Comparison of ENCODE assay signal across 1 cellular context in the genomic region with DNA sequence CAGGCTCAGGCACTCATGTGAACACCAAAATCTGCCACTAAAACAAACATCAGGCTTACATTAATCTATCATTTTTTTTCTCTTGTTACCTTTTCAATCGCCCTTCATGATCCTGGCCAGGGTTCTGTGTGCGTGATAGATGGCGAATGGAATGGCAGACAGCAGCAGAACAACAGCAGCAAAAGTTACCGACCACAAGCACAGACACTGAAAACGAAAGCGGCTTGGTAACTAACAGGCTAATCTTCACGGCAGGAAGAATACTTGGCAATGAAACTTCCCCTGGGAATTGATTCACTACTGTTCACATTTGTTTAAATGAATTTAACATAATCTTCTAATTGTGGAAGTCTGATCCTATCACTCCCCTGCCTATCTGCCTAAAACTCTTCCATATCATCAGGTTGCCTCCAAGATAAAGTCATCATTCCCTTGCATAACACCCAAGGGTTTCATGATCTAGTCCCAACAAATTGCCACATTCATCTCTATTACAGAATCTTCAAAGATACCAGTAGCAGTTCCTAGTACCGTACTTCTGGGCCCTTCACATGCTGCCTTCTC.
TF ChIP-seq lines count a peak whose summit lies in the region.

No MANE protein-coding gene starts in this region.

TF ChIP-seq in GM23338, 12 proteins besides CTCF, POLR2A, EP300 and RAD21:
- TF ChIP-seq, protein P1, sequence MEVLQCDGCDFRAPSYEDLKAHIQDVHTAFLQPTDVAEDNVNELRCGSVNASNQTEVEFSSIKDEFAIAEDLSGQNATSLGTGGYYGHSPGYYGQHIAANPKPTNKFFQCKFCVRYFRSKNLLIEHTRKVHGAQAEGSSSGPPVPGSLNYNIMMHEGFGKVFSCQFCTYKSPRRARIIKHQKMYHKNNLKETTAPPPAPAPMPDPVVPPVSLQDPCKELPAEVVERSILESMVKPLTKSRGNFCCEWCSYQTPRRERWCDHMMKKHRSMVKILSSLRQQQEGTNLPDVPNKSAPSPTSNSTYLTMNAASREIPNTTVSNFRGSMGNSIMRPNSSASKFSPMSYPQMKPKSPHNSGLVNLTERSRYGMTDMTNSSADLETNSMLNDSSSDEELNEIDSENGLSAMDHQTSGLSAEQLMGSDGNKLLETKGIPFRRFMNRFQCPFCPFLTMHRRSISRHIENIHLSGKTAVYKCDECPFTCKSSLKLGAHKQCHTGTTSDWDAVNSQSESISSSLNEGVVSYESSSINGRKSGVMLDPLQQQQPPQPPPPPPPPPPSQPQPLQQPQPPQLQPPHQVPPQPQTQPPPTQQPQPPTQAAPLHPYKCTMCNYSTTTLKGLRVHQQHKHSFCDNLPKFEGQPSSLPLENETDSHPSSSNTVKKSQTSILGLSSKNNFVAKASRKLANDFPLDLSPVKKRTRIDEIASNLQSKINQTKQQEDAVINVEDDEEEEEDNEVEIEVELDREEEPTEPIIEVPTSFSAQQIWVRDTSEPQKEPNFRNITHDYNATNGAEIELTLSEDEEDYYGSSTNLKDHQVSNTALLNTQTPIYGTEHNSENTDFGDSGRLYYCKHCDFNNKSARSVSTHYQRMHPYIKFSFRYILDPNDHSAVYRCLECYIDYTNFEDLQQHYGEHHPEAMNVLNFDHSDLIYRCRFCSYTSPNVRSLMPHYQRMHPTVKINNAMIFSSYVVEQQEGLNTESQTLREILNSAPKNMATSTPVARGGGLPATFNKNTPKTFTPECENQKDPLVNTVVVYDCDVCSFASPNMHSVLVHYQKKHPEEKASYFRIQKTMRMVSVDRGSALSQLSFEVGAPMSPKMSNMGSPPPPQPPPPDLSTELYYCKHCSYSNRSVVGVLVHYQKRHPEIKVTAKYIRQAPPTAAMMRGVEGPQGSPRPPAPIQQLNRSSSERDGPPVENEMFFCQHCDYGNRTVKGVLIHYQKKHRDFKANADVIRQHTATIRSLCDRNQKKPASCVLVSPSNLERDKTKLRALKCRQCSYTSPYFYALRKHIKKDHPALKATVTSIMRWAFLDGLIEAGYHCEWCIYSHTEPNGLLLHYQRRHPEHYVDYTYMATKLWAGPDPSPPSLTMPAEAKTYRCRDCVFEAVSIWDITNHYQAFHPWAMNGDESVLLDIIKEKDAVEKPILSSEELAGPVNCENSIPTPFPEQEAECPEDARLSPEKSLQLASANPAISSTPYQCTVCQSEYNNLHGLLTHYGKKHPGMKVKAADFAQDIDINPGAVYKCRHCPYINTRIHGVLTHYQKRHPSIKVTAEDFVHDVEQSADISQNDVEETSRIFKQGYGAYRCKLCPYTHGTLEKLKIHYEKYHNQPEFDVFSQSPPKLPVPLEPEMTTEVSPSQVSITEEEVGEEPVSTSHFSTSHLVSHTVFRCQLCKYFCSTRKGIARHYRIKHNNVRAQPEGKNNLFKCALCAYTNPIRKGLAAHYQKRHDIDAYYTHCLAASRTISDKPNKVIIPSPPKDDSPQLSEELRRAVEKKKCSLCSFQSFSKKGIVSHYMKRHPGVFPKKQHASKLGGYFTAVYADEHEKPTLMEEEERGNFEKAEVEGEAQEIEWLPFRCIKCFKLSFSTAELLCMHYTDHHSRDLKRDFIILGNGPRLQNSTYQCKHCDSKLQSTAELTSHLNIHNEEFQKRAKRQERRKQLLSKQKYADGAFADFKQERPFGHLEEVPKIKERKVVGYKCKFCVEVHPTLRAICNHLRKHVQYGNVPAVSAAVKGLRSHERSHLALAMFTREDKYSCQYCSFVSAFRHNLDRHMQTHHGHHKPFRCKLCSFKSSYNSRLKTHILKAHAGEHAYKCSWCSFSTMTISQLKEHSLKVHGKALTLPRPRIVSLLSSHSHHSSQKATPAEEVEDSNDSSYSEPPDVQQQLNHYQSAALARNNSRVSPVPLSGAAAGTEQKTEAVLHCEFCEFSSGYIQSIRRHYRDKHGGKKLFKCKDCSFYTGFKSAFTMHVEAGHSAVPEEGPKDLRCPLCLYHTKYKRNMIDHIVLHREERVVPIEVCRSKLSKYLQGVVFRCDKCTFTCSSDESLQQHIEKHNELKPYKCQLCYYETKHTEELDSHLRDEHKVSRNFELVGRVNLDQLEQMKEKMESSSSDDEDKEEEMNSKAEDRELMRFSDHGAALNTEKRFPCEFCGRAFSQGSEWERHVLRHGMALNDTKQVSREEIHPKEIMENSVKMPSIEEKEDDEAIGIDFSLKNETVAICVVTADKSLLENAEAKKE (CRISPR knock-in tag; IDR thresholded peaks at IDR 0.05) = no peak
- no peak for TF ChIP-seq NANOG (IDR thresholded peaks at IDR 0.05; ENCODE audit: borderline replicate concordance)
- TF ChIP-seq STAT1 (IDR thresholded peaks at IDR 0.05; ENCODE audit: unreplicated experiment) = no peak
- TF ChIP-seq CREB1 (CRISPR knock-in tag; IDR thresholded peaks at IDR 0.05; ENCODE audit: low read depth) = no peak
- no peak for TF ChIP-seq EZH2 (IDR thresholded peaks at IDR 0.05; ENCODE audit: low read depth, unreplicated experiment)
- no peak for TF ChIP-seq JUNB (IDR thresholded peaks at IDR 0.05; ENCODE audit: unreplicated experiment)
- TF ChIP-seq, protein P2, sequence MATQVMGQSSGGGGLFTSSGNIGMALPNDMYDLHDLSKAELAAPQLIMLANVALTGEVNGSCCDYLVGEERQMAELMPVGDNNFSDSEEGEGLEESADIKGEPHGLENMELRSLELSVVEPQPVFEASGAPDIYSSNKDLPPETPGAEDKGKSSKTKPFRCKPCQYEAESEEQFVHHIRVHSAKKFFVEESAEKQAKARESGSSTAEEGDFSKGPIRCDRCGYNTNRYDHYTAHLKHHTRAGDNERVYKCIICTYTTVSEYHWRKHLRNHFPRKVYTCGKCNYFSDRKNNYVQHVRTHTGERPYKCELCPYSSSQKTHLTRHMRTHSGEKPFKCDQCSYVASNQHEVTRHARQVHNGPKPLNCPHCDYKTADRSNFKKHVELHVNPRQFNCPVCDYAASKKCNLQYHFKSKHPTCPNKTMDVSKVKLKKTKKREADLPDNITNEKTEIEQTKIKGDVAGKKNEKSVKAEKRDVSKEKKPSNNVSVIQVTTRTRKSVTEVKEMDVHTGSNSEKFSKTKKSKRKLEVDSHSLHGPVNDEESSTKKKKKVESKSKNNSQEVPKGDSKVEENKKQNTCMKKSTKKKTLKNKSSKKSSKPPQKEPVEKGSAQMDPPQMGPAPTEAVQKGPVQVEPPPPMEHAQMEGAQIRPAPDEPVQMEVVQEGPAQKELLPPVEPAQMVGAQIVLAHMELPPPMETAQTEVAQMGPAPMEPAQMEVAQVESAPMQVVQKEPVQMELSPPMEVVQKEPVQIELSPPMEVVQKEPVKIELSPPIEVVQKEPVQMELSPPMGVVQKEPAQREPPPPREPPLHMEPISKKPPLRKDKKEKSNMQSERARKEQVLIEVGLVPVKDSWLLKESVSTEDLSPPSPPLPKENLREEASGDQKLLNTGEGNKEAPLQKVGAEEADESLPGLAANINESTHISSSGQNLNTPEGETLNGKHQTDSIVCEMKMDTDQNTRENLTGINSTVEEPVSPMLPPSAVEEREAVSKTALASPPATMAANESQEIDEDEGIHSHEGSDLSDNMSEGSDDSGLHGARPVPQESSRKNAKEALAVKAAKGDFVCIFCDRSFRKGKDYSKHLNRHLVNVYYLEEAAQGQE (IDR thresholded peaks at IDR 0.05; ENCODE audit: unreplicated experiment) = no peak
- TF ChIP-seq EZH2phosphoT487 (IDR thresholded peaks at IDR 0.05; ENCODE audit: unreplicated experiment) = no peak
- TF ChIP-seq POLR2AphosphoS5 (IDR thresholded peaks at IDR 0.05; ENCODE audit: low read depth) = no peak
- TF ChIP-seq ZNF331 (CRISPR knock-in tag; IDR thresholded peaks at IDR 0.05; ENCODE audit: low read depth) = no peak
- no peak for TF ChIP-seq ZNF114 (CRISPR knock-in tag; IDR thresholded peaks at IDR 0.05)
- no peak for TF ChIP-seq ETS1 (IDR thresholded peaks at IDR 0.05)
